ENCODE assay signal across 19 cellular contexts in the genomic region with DNA sequence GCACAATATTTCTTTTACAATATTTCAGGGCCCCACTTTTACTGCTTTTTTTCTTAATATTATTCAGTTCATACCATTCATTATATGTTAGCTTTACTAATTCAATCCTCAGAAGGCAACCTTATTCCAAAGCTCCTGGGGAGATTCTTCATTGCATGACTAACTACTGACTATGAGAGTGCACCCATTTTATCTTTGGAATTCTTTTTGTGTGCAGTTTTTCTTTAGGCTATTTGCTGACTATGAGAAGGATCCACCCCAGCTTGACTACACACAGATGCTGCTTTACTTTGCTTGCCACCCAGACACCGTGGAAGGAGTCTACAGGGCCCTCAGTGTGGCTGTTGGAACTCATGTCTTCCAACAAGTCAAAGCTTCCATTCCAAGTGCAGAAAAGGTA. TPM values are rescaled to one million over a fixed set of nuclear protein-coding genes. Genes with fewer than 3 reads are reported as not detected.
DNase-seq lines count a peak whose midpoint lies in the region; ATAC-seq and TF ChIP-seq lines count a peak whose summit lies in the region.
"Had no signal": no experiment of that assay in that cellular context is flagged by ENCODE, and none has a peak within 500 bp of the region (broad histone marks: within the 10 kb centered on the region; RNA-seq: fewer than 3 reads in every experiment).

No MANE protein-coding gene starts in this region.

- TF ChIP-seq CTCF in GM20000 (IDR thresholded peaks at IDR 0.05; ENCODE audit: extremely low read depth, missing control alignments) (no peak), type B pancreatic cell (conservative IDR thresholded peaks at IDR 0.05) (no peak)

- DNase-seq in CD4-positive, alpha-beta memory T cell: no peak
- DNase-seq in EH (ENCODE audit: low read depth): peak; percentile 65
- DNase-seq in T-cell: no peak
- DNase-seq in kidney tubule cell (ENCODE audit: low spot score): peak; percentile 31
- DNase-seq in GM20000 (ENCODE audit: low spot score): no peak
- no peak for DNase-seq in NCI-H1417 (lab: John Stamatoyannopoulos, UW)
- no peak for DNase-seq in type B pancreatic cell (ENCODE audit: extremely low spot score, unreplicated experiment)
- DNase-seq: CD4-positive, CD25-positive, alpha-beta regulatory T cell; H7; KBM-7; NCI-H1092 treated with DMSO at 0.1 percent for 48 hours; NCI-H146; NCI-H2029; NCI-H2227 treated with DMSO at 0.1 percent for 48 hours; NCI-H510A; NCI-H748 treated with DMSO at 0.1 percent for 48 hours; NK-92 treated with Interleukin-12 subunit alpha and Interleukin-12 subunit beta, amount 100 ng/mL, for 24 hours had no signal

- H3K36me3 Mint-ChIP-seq in CD4-positive, alpha-beta memory T cell: peaks cover 2 to 5% of the 10 kb centered on the region in 2 donors
- no peaks in the 10 kb centered on the region for H3K36me3 Mint-ChIP-seq in T-cell
- H3K36me3 Mint-ChIP-seq in type B pancreatic cell: no peaks in the 10 kb centered on the region
- H3K36me3 Mint-ChIP-seq: CD4-positive, CD25-positive, alpha-beta regulatory T cell had no signal

- peak overlapping the region in 4 of 7 donors; percentile 64 to 77 (median 74) for H3K27ac Mint-ChIP-seq in CD4-positive, alpha-beta memory T cell
- peak overlapping the region; percentile 65 to 99 for H3K27ac Mint-ChIP-seq in T-cell
- H3K27ac Mint-ChIP-seq in type B pancreatic cell: no peak overlapping the region

- POLR2A ChIA-PET in CD4-positive, alpha-beta memory T cell (lab: Charles Lee; ENCODE audit: partially characterized antibody): interaction anchor here (0.9 to 27.7 kb wide), 7 partner anchors 9 to 82 kb away, joined by 3 to 1081 read pairs (median 6); a partner anchor contains a TSS
- POLR2A ChIA-PET in T-cell (lab: Charles Lee): interaction anchor here in 1 of 2 donors (0.6 to 0.8 kb wide), 2 partner anchors 19 to 125 kb away, joined by 3 to 4 read pairs; no protein-coding TSS in a partner anchor

- no peak for ATAC-seq in T-cell (replicated peaks in 1 of 4)
- ATAC-seq: Panc1, SK-N-SH treated with all-trans-retinoic acid at 6 μM for 48 hours had no signal

- no peaks in the 10 kb centered on the region for H3K9me3 ChIP-seq in CD4-positive, alpha-beta memory T cell (ENCODE audit: control insufficient read depth in 1 of 2, low read length in 2 of 2)

- no peak overlapping the region for H3K27ac ChIP-seq in CD4-positive, alpha-beta memory T cell (ENCODE audit: low read depth, low read length)

- H3K4me1 Mint-ChIP-seq in CD4-positive, alpha-beta memory T cell: peaks cover 55 to 87% (median 76%) of the 10 kb centered on the region in 4 donors
- H3K4me1 Mint-ChIP-seq in T-cell: peaks cover 74 to 86% (median 80%) of the 10 kb centered on the region in 3 donors
- H3K4me1 Mint-ChIP-seq in type B pancreatic cell (ENCODE audit: unreplicated experiment): peaks cover 14% of the 10 kb centered on the region

- intact Hi-C loops in CD4-positive, alpha-beta memory T cell (cut with micrococcal nuclease): no loop called here

- H3K27me3 ChIP-seq in CD4-positive, alpha-beta memory T cell (ENCODE audit: insufficient read depth, low read length): no peaks in the 10 kb centered on the region

- H3K27me3 Mint-ChIP-seq in CD4-positive, alpha-beta memory T cell: no peaks in the 10 kb centered on the region
- H3K27me3 Mint-ChIP-seq in T-cell (no peaks in the 10 kb centered on the region), type B pancreatic cell (no peaks in the 10 kb centered on the region)
- H3K27me3 Mint-ChIP-seq: CD4-positive, CD25-positive, alpha-beta regulatory T cell had no signal

- H3K4me3 Mint-ChIP-seq in CD4-positive, alpha-beta memory T cell: peak overlapping the region in 1 of 8 donors; percentile 4
- no peak overlapping the region for H3K4me3 Mint-ChIP-seq in T-cell
- H3K4me3 Mint-ChIP-seq in type B pancreatic cell: no peak overlapping the region
- H3K4me3 Mint-ChIP-seq: CD4-positive, CD25-positive, alpha-beta regulatory T cell had no signal

- peaks cover 0 to 4% (median 0%) of the 10 kb centered on the region in 8 donors for H3K9me3 Mint-ChIP-seq in CD4-positive, alpha-beta memory T cell
- H3K9me3 Mint-ChIP-seq in T-cell (no peaks in the 10 kb centered on the region), type B pancreatic cell (no peaks in the 10 kb centered on the region)

- H3K36me3 ChIP-seq in CD4-positive, alpha-beta memory T cell (ENCODE audit: insufficient read depth, low read length): no peaks in the 10 kb centered on the region

- H3K4me3 ChIP-seq in CD4-positive, alpha-beta memory T cell (ENCODE audit: low read length in 2 of 2): no peak overlapping the region

- peaks cover 71% of the 10 kb centered on the region for H3K4me1 ChIP-seq in CD4-positive, alpha-beta memory T cell (ENCODE audit: insufficient read depth, low read length)

- CTCF ChIA-PET in CD4-positive, alpha-beta memory T cell (lab: Charles Lee; ENCODE audit: partially characterized antibody): interaction anchor here (1.2 to 1.3 kb wide), 2 partner anchors 10 to 12 kb away, joined by 3 read pairs; no protein-coding TSS in a partner anchor
- CTCF ChIA-PET in T-cell (lab: Charles Lee): no interaction called here

RNA-seq across cellular contexts. Expression of a gene that starts 56.9 kb away (rescaled TPM):
- total RNA-seq in CD4-positive, alpha-beta memory T cell: 1,000 to 10,000 TPM; 2,390 to 2,440 TPM
- polyA plus RNA-seq in CD4-positive, alpha-beta memory T cell: 1,000 to 10,000 TPM in 1 of 2 donors, 100 to 1,000 TPM in 1; 514 to 1,212 TPM
- 1,000 to 10,000 TPM in 1 of 5 donors, 100 to 1,000 TPM in 4; 691 to 1,106 (median 924) TPM for total RNA-seq in T-cell
- not detected in 2 replicates for total RNA-seq in type B pancreatic cell (ENCODE audit: low replicate concordance)
- total RNA-seq: H7 had no signal

Comparison
In these comparisons a context has a peak if more than half of its experiments do, and no peak if none do; other contexts are left out.
1. DNase-seq: peak in EH (single experiment) and kidney tubule cell (single experiment); none in CD4-positive, alpha-beta memory T cell (0 of 5), T-cell (0 of 34), GM20000 (single experiment), NCI-H1417 (0 of 3) and type B pancreatic cell (single experiment).
2. RNA of a gene that starts 56.9 kb away (total RNA-seq): 2,390 to 2,440 TPM in CD4-positive, alpha-beta memory T cell and 691 to 1,106 TPM in T-cell; not detected in type B pancreatic cell; every median in the first group is over 100 times any median in the second.